ENCODE assay signal across 8 cellular contexts in the genomic region with DNA sequence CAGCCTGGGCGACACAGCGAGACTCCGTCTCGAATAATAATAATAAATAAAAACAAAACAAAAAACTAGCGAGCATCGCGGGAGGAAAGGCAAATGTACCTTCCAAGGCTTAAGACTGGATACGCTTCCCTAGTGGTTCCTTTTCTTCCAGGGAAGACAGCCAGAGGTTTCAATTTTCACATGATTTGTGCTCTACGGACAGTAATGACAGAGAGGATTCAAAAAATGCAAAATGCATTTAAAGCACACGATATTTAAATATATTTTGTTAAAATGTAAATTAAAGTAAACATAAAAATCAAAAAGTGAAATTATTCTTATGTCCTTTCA. TPM values are rescaled to one million over a fixed set of nuclear protein-coding genes. Genes with fewer than 3 reads are reported as not detected.
A peak's percentile ranks its signal among the peaks of the same experiment; 100 is the strongest.
DNase-seq lines count a peak whose midpoint lies in the region; ATAC-seq, FAIRE-seq and TF ChIP-seq lines count a peak whose summit lies in the region.

No MANE protein-coding gene starts in this region.

- no peak for TF ChIP-seq RAD21 in A549 (conservative IDR thresholded peaks at IDR 0.05 in 1 of 2, IDR thresholded peaks at IDR 0.05 in 1 of 2)

- H3K4me2 ChIP-seq in A549, result peak overlapping the region; percentile 55

- CTCF ChIA-PET in A549 (lab: Yijun Ruan, JAX), result no interaction called here

- H3K4me3 ChIP-seq in A549, result peak overlapping the region; percentile 46
- peak overlapping the region; percentile 37 for H3K4me3 ChIP-seq in HFF-Myc (replicated peaks; ENCODE audit: low read depth, low read length)
- H3K4me3 ChIP-seq in astrocyte of the spinal cord (ENCODE audit: low read depth, low read length), result peak overlapping the region; percentile 40

- no peaks in the 10 kb centered on the region for H3K36me3 Mint-ChIP-seq in memory B cell

- peaks cover 26% of the 10 kb centered on the region for H3K4me1 Mint-ChIP-seq in memory B cell

- H3K9me3 ChIP-seq in A549, result no peaks in the 10 kb centered on the region

- WGBS in A549 (ENCODE audit: missing lambda C conversion rate), result 11% methylated on average over 10 of the region's 10 CpGs

- DNase-seq in A549 (ENCODE audit: low read depth in 1 of 2, low spot score in 1 of 2) (no peak), HFF-Myc (ENCODE audit: extremely low read depth, low read depth) (no peak), astrocyte of the spinal cord (ENCODE audit: low read depth, low spot score) (peak; percentile 23), memory B cell (ENCODE audit: low spot score in 2 of 2) (no peak), DMS53 treated with DMSO at 0.1 percent for 48 hours (lab: John Stamatoyannopoulos, UW; ENCODE audit: unreplicated experiment) (no peak), NCI-H82 (lab: John Stamatoyannopoulos, UW) (no peak), GM19240 (ENCODE audit: insufficient read length, low spot score) (no peak)

- H3K4me3 Mint-ChIP-seq in memory B cell, result peak overlapping the region; percentile 99

- H3K4me1 ChIP-seq in A549, result peaks cover 5% of the 10 kb centered on the region; the same call in 2 of the 3 replicates

- H3K9me3 Mint-ChIP-seq in memory B cell, result no peaks in the 10 kb centered on the region

- H3K27me3 Mint-ChIP-seq in memory B cell, result no peaks in the 10 kb centered on the region

- TF ChIP-seq POLR2A in A549 (IDR thresholded peaks at IDR 0.05; ENCODE audit: low read length), result no peak

- peak overlapping the region; percentile 99 for H3K27ac Mint-ChIP-seq in memory B cell

- TF ChIP-seq EP300 in A549 (IDR thresholded peaks at IDR 0.05), result no peak

- TF ChIP-seq CTCF in A549 (IDR thresholded peaks at IDR 0.05) (no peak), HFF-Myc (IDR thresholded peaks at IDR 0.05; ENCODE audit: low read depth, low read length, missing control alignments) (no peak), astrocyte of the spinal cord (IDR thresholded peaks at IDR 0.05; ENCODE audit: low read depth, low read length) (no peak)

- ATAC-seq in A549, result no peak
- no peak for ATAC-seq in memory B cell (ENCODE audit: low read depth)
- ATAC-seq in HG03097 (IDR thresholded peaks at IDR 0.05; ENCODE audit: low FRiP score, unreplicated experiment), result no peak

- POLR2A ChIA-PET in A549 (lab: Yijun Ruan, JAX), result interaction anchor here (0.7 kb wide), 1 partner anchor 27 kb away, joined by 3 read pairs; no protein-coding TSS in a partner anchor

- no peak for FAIRE-seq in A549 (lab: Jason Lieb, UNC)

- H3K27ac ChIP-seq in A549, result peak overlapping the region; percentile 15 to 55; a peak in 4 of 6 replicates

- in situ Hi-C loops in astrocyte of the spinal cord (cut with HindIII; ENCODE audit: low sequenced_read_pairs), result no loop called here

TF ChIP-seq in A549, 52 proteins besides CTCF, POLR2A, EP300 and RAD21:
- TF ChIP-seq NFE2L2 (conservative IDR thresholded peaks at IDR 0.05; ENCODE audit: low read length) (no peak), CHD4 (IDR thresholded peaks at IDR 0.05; ENCODE audit: borderline replicate concordance) (0 out of 2 replicates have a peak, but pooled peaks have one; percentile 30), HDAC2 (IDR thresholded peaks at IDR 0.05) (peak; percentile 29; the same call in 1 of the 2 replicates)
- TF ChIP-seq, protein P1, sequence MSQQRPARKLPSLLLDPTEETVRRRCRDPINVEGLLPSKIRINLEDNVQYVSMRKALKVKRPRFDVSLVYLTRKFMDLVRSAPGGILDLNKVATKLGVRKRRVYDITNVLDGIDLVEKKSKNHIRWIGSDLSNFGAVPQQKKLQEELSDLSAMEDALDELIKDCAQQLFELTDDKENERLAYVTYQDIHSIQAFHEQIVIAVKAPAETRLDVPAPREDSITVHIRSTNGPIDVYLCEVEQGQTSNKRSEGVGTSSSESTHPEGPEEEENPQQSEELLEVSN (IDR thresholded peaks at IDR 0.05; ENCODE audit: borderline replicate concordance, low read depth), result no peak

RNA-seq across cellular contexts. Expression of a gene that starts 4.3 kb away (rescaled TPM):
- 17.0 and 22.7 TPM in 2 replicates for polyA plus RNA-seq in A549 (2011; rRNA removed)
- polyA plus RNA-seq in A549 (2012; cell fraction: cytosol; rRNA removed), result 21.6 and 22.2 TPM in 2 replicates
- 73.3 and 77.6 TPM in 2 replicates for polyA plus RNA-seq in A549 (2012; cell fraction: nucleus; rRNA removed)
- polyA plus RNA-seq in A549 (2017; fragmentation: RNase III; extraction: RNeasy Plus Mini Kit Qiagen cat#74134 plus additional on column Dnase treatment), result 29.7 to 35.0 TPM (median 32.5 TPM) in 3 replicates
- polyA minus RNA-seq in A549 (2011; rRNA and poly(A)+ RNA removed), result 10.5 and 11.3 TPM in 2 replicates

RNA-seq across cellular contexts. Expression of a gene that starts 13.8 kb away (rescaled TPM):
- polyA plus RNA-seq in A549 (2011; rRNA removed), result 20.4 and 30.7 TPM in 2 replicates
- 27.2 and 28.7 TPM in 2 replicates for polyA plus RNA-seq in A549 (2012; cell fraction: cytosol; rRNA removed)
- polyA plus RNA-seq in A549 (2012; cell fraction: nucleus; rRNA removed), result 20.4 and 25.4 TPM in 2 replicates
- 21.8 to 23.2 TPM (median 23.1 TPM) in 3 replicates for polyA plus RNA-seq in A549 (2017; fragmentation: RNase III; extraction: RNeasy Plus Mini Kit Qiagen cat#74134 plus additional on column Dnase treatment)
- polyA minus RNA-seq in A549 (2011; rRNA and poly(A)+ RNA removed), result 5.3 and 5.6 TPM in 2 replicates

RNA-seq across cellular contexts. Expression of a gene that starts 24.9 kb away (rescaled TPM):
- polyA plus RNA-seq in A549 (2011; rRNA removed) (3,139 and 4,035 TPM in 2 replicates), A549 (2017; fragmentation: RNase III; extraction: RNeasy Plus Mini Kit Qiagen cat#74134 plus additional on column Dnase treatment) (2,466 to 2,717 TPM (median 2,590 TPM) in 3 replicates)
- 4,808 and 5,207 TPM in 2 replicates for polyA plus RNA-seq in A549 (2012; cell fraction: cytosol; rRNA removed)
- polyA plus RNA-seq in A549 (2012; cell fraction: nucleus; rRNA removed), result 3,506 and 3,565 TPM in 2 replicates
- 6,906 and 9,556 TPM in 2 replicates for polyA minus RNA-seq in A549 (2011; rRNA and poly(A)+ RNA removed)

RNA-seq across cellular contexts. Expression of a gene that starts 42.2 kb away (rescaled TPM):
- 10.9 and 11.1 TPM in 2 replicates for polyA plus RNA-seq in A549 (2011; rRNA removed)
- 4.7 and 5.8 TPM in 2 replicates for polyA plus RNA-seq in A549 (2012; cell fraction: cytosol; rRNA removed)
- 7.5 and 7.7 TPM in 2 replicates for polyA plus RNA-seq in A549 (2012; cell fraction: nucleus; rRNA removed)
- polyA plus RNA-seq in A549 (2017; fragmentation: RNase III; extraction: RNeasy Plus Mini Kit Qiagen cat#74134 plus additional on column Dnase treatment), result 10.9 to 13.1 TPM (median 12.1 TPM) in 3 replicates
- 7.5 and 8.8 TPM in 2 replicates for polyA minus RNA-seq in A549 (2011; rRNA and poly(A)+ RNA removed)
